ENCODE assay signal across 9 cellular contexts in the genomic region with DNA sequence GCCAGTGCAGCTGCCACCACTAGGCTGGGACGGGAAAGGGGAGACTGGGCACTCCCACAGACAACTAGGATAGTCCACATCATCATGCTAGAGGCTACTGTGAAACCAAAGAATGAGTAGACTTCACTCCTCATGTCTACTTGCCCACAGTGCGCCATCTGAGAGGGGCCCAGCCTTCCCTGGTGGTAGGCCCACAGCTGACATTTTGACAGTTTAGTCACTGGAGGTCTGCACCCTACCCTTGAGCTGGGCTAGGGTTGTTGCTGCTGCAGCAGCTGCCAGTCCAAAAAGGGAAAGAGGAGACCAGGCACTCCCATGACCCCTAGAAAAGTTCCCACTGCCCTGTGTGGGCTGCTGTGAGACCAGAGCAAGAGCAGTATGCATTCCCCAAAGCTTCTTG.
"Had no signal": no experiment of that assay in that cellular context is flagged by ENCODE, and none has a peak within 500 bp of the region (broad histone marks: within the 10 kb centered on the region; RNA-seq: fewer than 3 reads in every experiment).

No MANE protein-coding gene starts in this region.

- FAIRE-seq: H54, HepG2 had no signal

- H2AFZ ChIP-seq: GM23248 had no signal

- H3K4me1 ChIP-seq: HAP-1 had no signal

- H3K4me3 Mint-ChIP-seq: HFFc6, IgD-negative memory B cell had no signal

- H3K27ac ChIP-seq: GM23248, HL-60 had no signal

- H3K27ac Mint-ChIP-seq: HFFc6, IgD-negative memory B cell had no signal

- DNase-seq: GM23248, GOT3, HFFc6 had no signal

- H3K9ac ChIP-seq: GM23248 had no signal

- H3K4me3 ChIP-seq: GM23248, HAP-1 had no signal

- H3K36me3 ChIP-seq: HAP-1 had no signal

- H3K4me1 Mint-ChIP-seq: IgD-negative memory B cell had no signal

- ATAC-seq: HCT116, HepG2 had no signal

- H3K27me3 Mint-ChIP-seq: IgD-negative memory B cell had no signal
